Comparison of ENCODE assay signal across 19 cellular contexts in the genomic region with DNA sequence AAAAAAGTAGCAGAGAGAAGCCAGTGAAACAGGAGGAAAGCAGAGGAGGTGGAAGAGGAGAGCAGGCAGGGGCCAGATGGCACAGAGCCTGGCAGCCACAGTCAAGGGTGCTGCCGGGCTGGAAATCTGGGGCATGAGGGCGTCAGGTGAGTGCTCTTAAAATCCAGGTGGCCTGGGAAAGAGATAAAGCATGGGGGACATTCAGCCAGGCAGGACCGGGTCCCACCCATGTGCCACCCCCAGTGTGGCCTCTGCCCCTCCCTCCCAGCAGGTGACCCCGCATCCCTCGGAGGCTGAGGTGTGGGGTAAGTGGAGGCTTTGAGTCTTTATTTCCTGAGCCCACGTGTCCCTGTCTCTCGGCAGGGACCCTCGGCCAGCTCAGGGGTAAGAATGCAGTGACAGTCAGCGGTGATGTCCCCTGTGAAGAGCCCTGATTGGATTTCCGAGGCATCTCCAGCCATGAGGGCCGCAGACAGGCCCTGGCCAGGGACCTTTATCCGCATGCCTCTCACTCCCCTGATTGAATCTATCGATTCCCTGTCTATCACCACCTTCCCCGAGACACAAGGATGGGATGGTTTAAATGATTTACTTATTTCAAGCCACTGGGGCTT.
"Had no signal": no experiment of that assay in that cellular context is flagged by ENCODE, and none has a peak within 500 bp of the region (broad histone marks: within the 10 kb centered on the region; RNA-seq: fewer than 3 reads in every experiment).

No MANE protein-coding gene starts in this region.

- H3K4me3 ChIP-seq: breast epithelium, dorsolateral prefrontal cortex, esophagus muscularis mucosa, lower lobe of right lung, psoas muscle, right lobe of liver, suprapubic skin, upper lobe of left lung had no signal

- H3K27ac Mint-ChIP-seq: activated naive CD8-positive, alpha-beta T cell treated with anti-CD3 and anti-CD28 coated beads, Interleukin-2, amount 10 ng/mL, durations not matched to agents 7 days and 5 days; naive thymus-derived CD4-positive, alpha-beta T cell; T-helper 2 cell treated with Interferon-gamma antibody and Interleukin-4, amounts not matched to agents 5 μg/mL and 100 μg/mL, for 36 hours had no signal

- H3K27me3 ChIP-seq: right lobe of liver had no signal

- H3K9me3 ChIP-seq: lower lobe of right lung, right lobe of liver, suprapubic skin had no signal

- H3K36me3 Mint-ChIP-seq: activated naive CD8-positive, alpha-beta T cell treated with anti-CD3 and anti-CD28 coated beads, Interleukin-2, amount 10 ng/mL, durations not matched to agents 7 days and 5 days had no signal

- H3K4me1 ChIP-seq: breast epithelium, esophagus muscularis mucosa, lower lobe of right lung, psoas muscle, right lobe of liver, upper lobe of left lung had no signal

- DNase-seq: activated CD4-positive, alpha-beta T cell treated with anti-CD3 and anti-CD28 coated beads, Interleukin-2, amount 50 U/mL, for 4 hours; activated CD4-positive, CD25-positive, alpha-beta regulatory T cell treated with anti-CD3 and anti-CD28 coated beads, Interleukin-2, amount 50 U/mL, for 72 hours; activated gamma-delta T cell treated with Interleukin-2 at 50 U/mL for 16 hours; activated naive CD8-positive, alpha-beta T cell treated with anti-CD3 and anti-CD28 coated beads, Interleukin-2, amount 10 ng/mL, durations not matched to agents 7 days and 5 days; activated T-cell treated with anti-CD3 and anti-CD28 coated beads, Interleukin-2, amount 50 U/mL, for 1 hour; aorta; lower lobe of right lung; naive thymus-derived CD4-positive, alpha-beta T cell; occipital lobe; psoas muscle; right lobe of liver; stimulated activated CD4-positive, alpha-beta T cell treated with anti-CD3 and anti-CD28 coated beads, Interleukin-2, amount 100 ng/mL, for 24 hours; stimulated activated naive CD4-positive, alpha-beta T cell; upper lobe of left lung had no signal

- H3K4me1 Mint-ChIP-seq: activated naive CD8-positive, alpha-beta T cell treated with anti-CD3 and anti-CD28 coated beads, Interleukin-2, amount 10 ng/mL, durations not matched to agents 7 days and 5 days; naive thymus-derived CD4-positive, alpha-beta T cell had no signal

- H3K27ac ChIP-seq: breast epithelium, dorsolateral prefrontal cortex, esophagus muscularis mucosa, lower lobe of right lung, psoas muscle, right lobe of liver, suprapubic skin, upper lobe of left lung had no signal

- H3K4me3 Mint-ChIP-seq: activated naive CD8-positive, alpha-beta T cell treated with anti-CD3 and anti-CD28 coated beads, Interleukin-2, amount 10 ng/mL, durations not matched to agents 7 days and 5 days; naive thymus-derived CD4-positive, alpha-beta T cell; T-helper 2 cell treated with Interferon-gamma antibody and Interleukin-4, amounts not matched to agents 5 μg/mL and 100 μg/mL, for 36 hours had no signal

- H3K36me3 ChIP-seq: breast epithelium, esophagus muscularis mucosa, lower lobe of right lung, right lobe of liver, suprapubic skin, upper lobe of left lung had no signal

- H3K9me3 Mint-ChIP-seq: activated naive CD8-positive, alpha-beta T cell treated with anti-CD3 and anti-CD28 coated beads, Interleukin-2, amount 10 ng/mL, durations not matched to agents 7 days and 5 days; T-helper 2 cell treated with Interferon-gamma antibody and Interleukin-4, amounts not matched to agents 5 μg/mL and 100 μg/mL, for 36 hours had no signal
